ENCODE assay signal across 24 cellular contexts in the genomic region with DNA sequence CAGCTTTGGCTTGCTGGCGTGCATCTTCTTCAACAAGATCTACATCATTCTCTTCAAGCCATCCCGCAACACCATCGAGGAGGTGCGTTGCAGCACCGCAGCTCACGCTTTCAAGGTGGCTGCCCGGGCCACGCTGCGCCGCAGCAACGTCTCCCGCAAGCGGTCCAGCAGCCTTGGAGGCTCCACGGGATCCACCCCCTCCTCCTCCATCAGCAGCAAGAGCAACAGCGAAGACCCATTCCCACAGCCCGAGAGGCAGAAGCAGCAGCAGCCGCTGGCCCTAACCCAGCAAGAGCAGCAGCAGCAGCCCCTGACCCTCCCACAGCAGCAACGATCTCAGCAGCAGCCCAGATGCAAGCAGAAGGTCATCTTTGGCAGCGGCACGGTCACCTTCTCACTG. TPM values are rescaled to one million over a fixed set of nuclear protein-coding genes. Genes with fewer than 3 reads are reported as not detected.
"Had no signal": no experiment of that assay in that cellular context is flagged by ENCODE, and none has a peak within 500 bp of the region (broad histone marks: within the 10 kb centered on the region; RNA-seq: fewer than 3 reads in every experiment).

No MANE protein-coding gene starts in this region.

- H3K4me1 ChIP-seq: SJCRH30 had no signal

- H3K27ac ChIP-seq: HL-60, KMS-11, RWPE1, SJCRH30 had no signal

- H3K4me1 Mint-ChIP-seq: IgD-negative memory B cell had no signal

- H3K4me3 Mint-ChIP-seq: IgD-negative memory B cell had no signal

- H3K9ac ChIP-seq: KMS-11 had no signal

- FAIRE-seq: HTR-8/SVneo, K562 had no signal

- H3K4me3 ChIP-seq: K562, SJCRH30 had no signal

- H3K36me3 Mint-ChIP-seq: IgD-negative memory B cell had no signal

- H3K4me2 ChIP-seq: KMS-11 had no signal

- DNase-seq: Kasumi-1, NCI-H1092, NCI-H1105 treated with DMSO at 0.1 percent for 48 hours, NCI-H1417 treated with DMSO at 0.1 percent for 48 hours, NCI-H1694 treated with DMSO at 0.1 percent for 48 hours, NCI-H1930, NCI-H2081, NCI-H2107, NCI-H226, NCI-H446, NCI-H510A, NCI-H524 treated with DMSO at 0.1 percent for 48 hours, NCI-H774, PC-3, SHP77 treated with DMSO at 0.1 percent for 48 hours, SJCRH30, SW 1271 had no signal

- H3K27ac Mint-ChIP-seq: IgD-negative memory B cell had no signal

- H3K9me3 ChIP-seq: SJCRH30 had no signal

- ATAC-seq: K562, Panc1, PC-3 had no signal

- H3K36me3 ChIP-seq: SJCRH30 had no signal

- H3K9me3 Mint-ChIP-seq: IgD-negative memory B cell had no signal

RNA-seq across cellular contexts. Expression of a gene that starts 40.6 kb away (rescaled TPM):
- total RNA-seq: PC-3, SJCRH30 had no signal
- polyA plus RNA-seq: IgD-negative memory B cell had no signal
